ENCODE assay signal across 21 cellular contexts in genomic region chr11:66562275-66562674, GRCh38. TPM values are rescaled to one million over a fixed set of nuclear protein-coding genes. Genes with fewer than 3 reads are reported as not detected.
DNase-seq lines count a peak whose midpoint lies in the region; ATAC-seq and TF ChIP-seq lines count a peak whose summit lies in the region.
"Had no signal": no experiment of that assay in that cellular context is flagged by ENCODE, and none has a peak within 500 bp of the region (broad histone marks: within the 10 kb centered on the region; RNA-seq: fewer than 3 reads in every experiment).

No MANE protein-coding gene starts in this region.

- H3K9me3 ChIP-seq in WERI-Rb-1 (ENCODE audit: severe bottlenecking): no peaks in the 10 kb centered on the region
- H3K9me3 ChIP-seq in neuronal stem cell (replicated peaks in 1 of 2; ENCODE audit: control insufficient read depth in 2 of 2, insufficient read depth in 1 of 2, low read depth in 1 of 2, low read length in 2 of 2): no peaks in the 10 kb centered on the region
- H3K9me3 ChIP-seq: BE2C, BLaER1, Caco-2 had no signal

- H3K18ac ChIP-seq in neuronal stem cell (ENCODE audit: low read length): no peak overlapping the region

- no peak for ATAC-seq in HG02938 (IDR thresholded peaks at IDR 0.05; ENCODE audit: unreplicated experiment)
- ATAC-seq: CD8-positive, alpha-beta T cell had no signal

- H4K8ac ChIP-seq in neuronal stem cell (ENCODE audit: low read depth, low read length): no peak overlapping the region

- H3K4me3 ChIP-seq in WERI-Rb-1 (ENCODE audit: low read depth, low read length) (no peak overlapping the region), neuronal stem cell (ENCODE audit: low read length in 2 of 2) (no peak overlapping the region)
- H3K4me3 ChIP-seq: BLaER1 had no signal

- no peak for TF ChIP-seq CTCF in WERI-Rb-1 (IDR thresholded peaks at IDR 0.05; ENCODE audit: low read depth, low read length)

- H2BK5ac ChIP-seq in neuronal stem cell (ENCODE audit: low read length): no peak overlapping the region

- H3K14ac ChIP-seq in neuronal stem cell (ENCODE audit: low read length): no peak overlapping the region

- no peak overlapping the region for H2BK12ac ChIP-seq in neuronal stem cell (ENCODE audit: low read length)

- DNase-seq in WERI-Rb-1 (no peak), cerebellar cortex (ENCODE audit: low spot score) (peak; percentile 47), neuronal stem cell (ENCODE audit: low spot score) (no peak), NCI-H1048 (lab: John Stamatoyannopoulos, UW) (no peak), DMS79 (lab: John Stamatoyannopoulos, UW) (no peak), CD1c-positive myeloid dendritic cell (ENCODE audit: extremely low spot score) (no peak)
- DNase-seq: ACHN; BE2C; C1 segment of cervical spinal cord; Caco-2; Calu3; CD4-positive, alpha-beta T cell; CD8-positive, alpha-beta T cell; DMS 273 treated with DMSO at 0.1 percent for 48 hours; DMS153; DMS53; DMS79 treated with DMSO at 0.1 percent for 48 hours; GF-D8 had no signal

- no peak overlapping the region for H2BK15ac ChIP-seq in neuronal stem cell (ENCODE audit: low read length)

- no peak overlapping the region for H3K9ac ChIP-seq in neuronal stem cell (ENCODE audit: low read depth, low read length, poor library complexity)
- H3K9ac ChIP-seq: BLaER1 had no signal

- no peak overlapping the region for H3K4ac ChIP-seq in neuronal stem cell (ENCODE audit: low read length)

- no peaks in the 10 kb centered on the region for H3K79me1 ChIP-seq in neuronal stem cell (ENCODE audit: low read depth, low read length)

- H3K27me3 ChIP-seq in WERI-Rb-1 (ENCODE audit: insufficient read depth, low read depth, severe bottlenecking) (no peaks in the 10 kb centered on the region), neuronal stem cell (ENCODE audit: control insufficient read depth in 3 of 3, insufficient read depth in 3 of 3, low read depth in 1 of 3, low read length in 3 of 3) (peaks cover 0 to 6% (median 0%) of the 10 kb centered on the region in 3 experiments)
- H3K27me3 ChIP-seq: BE2C had no signal

- H3K36me3 ChIP-seq in WERI-Rb-1: peaks cover 41% of the 10 kb centered on the region
- H3K36me3 ChIP-seq in neuronal stem cell (replicated peaks in 1 of 2; ENCODE audit: control insufficient read depth in 2 of 2, insufficient read depth in 2 of 2, low read length in 2 of 2): peaks cover 0 to 4% of the 10 kb centered on the region in 2 donors
- H3K36me3 ChIP-seq: BE2C, BLaER1 had no signal

- H3K4me2 ChIP-seq in neuronal stem cell (ENCODE audit: insufficient read depth, low read length, poor library complexity, severe bottlenecking): no peak overlapping the region
- H3K4me2 ChIP-seq: BLaER1 had no signal

- H2BK120ac ChIP-seq in neuronal stem cell (ENCODE audit: low read depth, low read length): no peak overlapping the region

- no peak overlapping the region for H4K91ac ChIP-seq in neuronal stem cell (ENCODE audit: low read depth, low read length, poor library complexity)

- WGBS in neuronal stem cell (ENCODE audit: extremely low coverage in 2 of 2, insufficient read length in 2 of 2, insufficient replicate concordance in 1 of 2), 2 donors: no CpG with 5 or more reads among the region's 2 CpGs

- no peak overlapping the region for H2AK5ac ChIP-seq in neuronal stem cell (ENCODE audit: low read depth, low read length)

- H3K27ac ChIP-seq in WERI-Rb-1: peak overlapping the region; percentile 66
- no peak overlapping the region for H3K27ac ChIP-seq in neuronal stem cell (replicated peaks; ENCODE audit: low read length)
- H3K27ac ChIP-seq: BLaER1 had no signal

- H2AFZ ChIP-seq in neuronal stem cell (ENCODE audit: low read length): no peak overlapping the region

- peak overlapping the region; percentile 27 for H3K23ac ChIP-seq in neuronal stem cell (ENCODE audit: low read depth, low read length, poor library complexity)

- peaks cover 0 to 3% of the 10 kb centered on the region in 2 donors for H3K4me1 ChIP-seq in neuronal stem cell (ENCODE audit: control insufficient read depth in 2 of 2, insufficient read depth in 1 of 2, low read depth in 1 of 2, low read length in 2 of 2)
- H3K4me1 ChIP-seq: BE2C, BLaER1, Caco-2 had no signal

RNA-seq across cellular contexts. Expression of gene CTSF, which starts 6.1 kb away (rescaled TPM):
- polyA plus RNA-seq in neuronal stem cell (2013, experiment 1 of 2): 1.3 TPM
- 1.2 TPM for polyA plus RNA-seq in neuronal stem cell (2013, experiment 2 of 2)

RNA-seq across cellular contexts. Expression of gene ACTN3, which starts 15.6 kb away (rescaled TPM):
- 15.3 TPM for polyA plus RNA-seq in neuronal stem cell (2013, experiment 1 of 2)
- polyA plus RNA-seq in neuronal stem cell (2013, experiment 2 of 2): 14.8 TPM
- polyA plus RNA-seq: CD14-positive monocyte had no signal

RNA-seq across cellular contexts. Expression of gene ZDHHC24, which starts 16.4 kb away (rescaled TPM):
- polyA plus RNA-seq in neuronal stem cell (2013, experiment 1 of 2): 5.8 TPM
- polyA plus RNA-seq in neuronal stem cell (2013, experiment 2 of 2): 5.8 TPM

RNA-seq across cellular contexts. Expression of gene CCDC87, which starts 30.6 kb away (rescaled TPM):
- 0.13 TPM for polyA plus RNA-seq in neuronal stem cell (2013, experiment 1 of 2)
- polyA plus RNA-seq in neuronal stem cell (2013, experiment 2 of 2): 0.14 TPM
- polyA plus RNA-seq: CD14-positive monocyte had no signal

RNA-seq across cellular contexts. Expression of gene CCS, which starts 30.7 kb away (rescaled TPM):
- 39.5 TPM for polyA plus RNA-seq in neuronal stem cell (2013, experiment 1 of 2)
- 39.5 TPM for polyA plus RNA-seq in neuronal stem cell (2013, experiment 2 of 2)
